In genomic region chr16:89373355-89374110, GRCh38 we compare ENCODE assay signal across 11 cellular contexts.
DNase-seq lines count a peak whose midpoint lies in the region; ATAC-seq, FAIRE-seq and TF ChIP-seq lines count a peak whose summit lies in the region.
"Had no signal": no experiment of that assay in that cellular context is flagged by ENCODE, and none has a peak within 500 bp of the region (broad histone marks: within the 10 kb centered on the region; RNA-seq: fewer than 3 reads in every experiment).

No MANE protein-coding gene starts in this region.

- TF ChIP-seq CTCF in esophagus squamous epithelium (IDR thresholded peaks at IDR 0.05) (no peak), right lobe of liver (IDR thresholded peaks at IDR 0.05) (no peak)

- TF ChIP-seq POLR2A in esophagus squamous epithelium (IDR thresholded peaks at IDR 0.05) (no peak), right lobe of liver (IDR thresholded peaks at IDR 0.05) (no peak), H54 (IDR thresholded peaks at IDR 0.05; ENCODE audit: low read depth, low read length) (no peak)

- H3K36me3 ChIP-seq in esophagus squamous epithelium (peaks cover 0 to 32% (median 0%) of the 10 kb centered on the region in 3 donors), right lobe of liver (no peaks in the 10 kb centered on the region)

- no peak for ATAC-seq in T-helper 17 cell
- peak; percentile 65 to 77 (median 74) for ATAC-seq in right lobe of liver
- no peak for ATAC-seq in HG03280 (IDR thresholded peaks at IDR 0.05; ENCODE audit: unreplicated experiment)

- peaks cover 18 to 90% (median 32%) of the 10 kb centered on the region in 3 donors for H3K4me1 ChIP-seq in esophagus squamous epithelium
- H3K4me1 ChIP-seq in right lobe of liver: no peaks in the 10 kb centered on the region

- H3K4me1 Mint-ChIP-seq in T-helper 17 cell: peaks cover 58% of the 10 kb centered on the region

- H3K27ac Mint-ChIP-seq in T-helper 17 cell: no peak overlapping the region
- H3K27ac Mint-ChIP-seq: activated T-helper 1 cell treated with anti-CD3 and anti-CD28 coated beads, Interleukin-12 subunit alpha, Interleukin-12 subunit beta, Interleukin-2, Interleukin-4 antibody, amounts not matched to agents 30 ng/mL and 10 ng/mL and 1 ng/mL, durations not matched to agents 14 hours and 24 hours and 36 hours had no signal

- peak overlapping the region in 3 of 4 donors; percentile 36 to 45 (median 38) for H3K27ac ChIP-seq in esophagus squamous epithelium
- no peak overlapping the region for H3K27ac ChIP-seq in right lobe of liver
- H3K27ac ChIP-seq: epithelial cell of prostate, KMS-11 had no signal

- 70 to 78% methylated on average over 14 to 22 of the region's 32 CpGs for WGBS in esophagus squamous epithelium, 2 donors
- WGBS in right lobe of liver (ENCODE audit: insufficient coverage, low coverage, low lambda C conversion rate, missing lambda C conversion rate): 89% methylated on average over 14 of the region's 32 CpGs

- no peak overlapping the region for H3K4me3 ChIP-seq in esophagus squamous epithelium
- H3K4me3 ChIP-seq in right lobe of liver: no peak overlapping the region

- H3K27me3 Mint-ChIP-seq in T-helper 17 cell: no peaks in the 10 kb centered on the region

- DNase-seq in T-helper 17 cell (no peak), esophagus squamous epithelium (lab: John Stamatoyannopoulos, UW) (no peak), right lobe of liver (peak in 1 of 3 donors; percentile 38), smooth muscle cell of the brain vasculature (ENCODE audit: low read depth, low spot score) (peak; percentile 79), NCI-H446 treated with DMSO at 0.1 percent for 48 hours (lab: John Stamatoyannopoulos, UW) (no peak), H54 (ENCODE audit: insufficient read length, low spot score) (no peak)
- no peak for DNase-seq in central memory CD4-positive, alpha-beta T cell

- H3K4me3 Mint-ChIP-seq in T-helper 17 cell: peak overlapping the region; percentile 41
- H3K4me3 Mint-ChIP-seq: activated T-helper 1 cell treated with anti-CD3 and anti-CD28 coated beads, Interleukin-12 subunit alpha, Interleukin-12 subunit beta, Interleukin-2, Interleukin-4 antibody, amounts not matched to agents 30 ng/mL and 10 ng/mL and 1 ng/mL, durations not matched to agents 14 hours and 24 hours and 36 hours had no signal

- H3K27me3 ChIP-seq in esophagus squamous epithelium (no peaks in the 10 kb centered on the region), right lobe of liver (no peaks in the 10 kb centered on the region)

- no peak for FAIRE-seq in H54 (lab: Jason Lieb, UNC)

- intact Hi-C loops in esophagus squamous epithelium (cut with DNase I): no loop called here
- intact Hi-C loops in right lobe of liver (cut with DNase I): no loop called here

- H3K9me3 ChIP-seq in T-helper 17 cell (ENCODE audit: control insufficient read depth, low read length, poor library complexity, severe bottlenecking): no peaks in the 10 kb centered on the region
- peaks cover 0 to 7% (median 0%) of the 10 kb centered on the region in 3 donors for H3K9me3 ChIP-seq in esophagus squamous epithelium
- H3K9me3 ChIP-seq in right lobe of liver: no peaks in the 10 kb centered on the region

- peaks cover 2% of the 10 kb centered on the region for H3K36me3 Mint-ChIP-seq in T-helper 17 cell (ENCODE audit: low read depth)

Comparison
In these comparisons a context has a peak if more than half of its experiments do, and no peak if none do; other contexts are left out.
1. ATAC-seq: peak in right lobe of liver (4 of 4); none in T-helper 17 cell (single experiment) and HG03280 (single experiment).
2. H3K27ac ChIP-seq: peak in esophagus squamous epithelium (3 of 4); none in right lobe of liver (0 of 3).